ENCODE assay signal across 23 cellular contexts in genomic region chr9:1612886-1613285, GRCh38.
"Had no signal": no experiment of that assay in that cellular context is flagged by ENCODE, and none has a peak within 500 bp of the region (broad histone marks: within the 10 kb centered on the region; RNA-seq: fewer than 3 reads in every experiment).

No MANE protein-coding gene starts in this region.

- FAIRE-seq: RCC 7860 had no signal

- H3K9me3 ChIP-seq: SK-N-SH had no signal

- DNase-seq: Karpas-422, KBM-7, MM.1S, MV-4-11, NCI-H1048, NCI-H1105, NCI-H1417, NCI-H1436 treated with DMSO at 0.1 percent for 48 hours, NCI-H1694, NCI-H187 treated with DMSO at 0.1 percent for 48 hours, NCI-H2029 treated with DMSO at 0.1 percent for 48 hours, NCI-H2171, NCI-H226, NCI-H446, NCI-H510A, NCI-H524 treated with DMSO at 0.1 percent for 48 hours, NCI-H69, NCI-H774, RPMI8226, SHP77, SK-N-SH, SW 1271 had no signal

- H3K4me2 ChIP-seq: SK-N-SH had no signal

- H3K9ac ChIP-seq: SK-N-SH had no signal
